ENCODE assay signal across 22 cellular contexts in genomic region chr5:73751254-73751914, GRCh38.
A peak's percentile ranks its signal among the peaks of the same experiment; 100 is the strongest.
DNase-seq lines count a peak whose midpoint lies in the region; ATAC-seq and TF ChIP-seq lines count a peak whose summit lies in the region.
"Had no signal": no experiment of that assay in that cellular context is flagged by ENCODE, and none has a peak within 500 bp of the region (broad histone marks: within the 10 kb centered on the region; RNA-seq: fewer than 3 reads in every experiment).

No MANE protein-coding gene starts in this region.

- H3K4me1 Mint-ChIP-seq in MCF 10A (ENCODE audit: insufficient read depth, unreplicated experiment): peaks cover 16% of the 10 kb centered on the region
- H3K4me1 Mint-ChIP-seq in T-helper 17 cell: peaks cover 2% of the 10 kb centered on the region

- no TSS peak for BruUV-seq in MCF 10A (replicated peaks; lab: Mats Ljungman, UMichigan)
- BruUV-seq in mammary epithelial cell (replicated peaks; lab: Mats Ljungman, UMichigan): no TSS peak

- H3K9me3 ChIP-seq in mammary epithelial cell (replicated peaks; ENCODE audit: insufficient read depth, low read length) (no peaks in the 10 kb centered on the region), SJCRH30 (replicated peaks) (no peaks in the 10 kb centered on the region), T-helper 17 cell (ENCODE audit: control insufficient read depth, low read length, poor library complexity, severe bottlenecking) (no peaks in the 10 kb centered on the region), vagina (no peaks in the 10 kb centered on the region)
- H3K9me3 ChIP-seq: esophagus squamous epithelium, mucosa of descending colon, neutrophil had no signal

- CTCF ChIA-PET in MCF 10A (lab: Yijun Ruan, JAX) (interaction anchor here (1.6 kb wide), 1 partner anchor 40 kb away, joined by 3 read pairs; no protein-coding TSS in a partner anchor), mammary epithelial cell (lab: Charles Lee; ENCODE audit: low non-redundant PET) (no interaction called here)

- ATAC-seq in HG03108 (IDR thresholded peaks at IDR 0.05; ENCODE audit: unreplicated experiment) (peak; percentile 60), HG02884 (IDR thresholded peaks at IDR 0.05; ENCODE audit: unreplicated experiment) (no peak), T-helper 17 cell (no peak)
- ATAC-seq: activated T-cell treated with anti-CD3 and anti-CD28 coated beads, Interleukin-2, amount 50 U/mL, for 4 hours; left cardiac atrium; mucosa of descending colon; Right ventricle myocardium inferior had no signal

- in situ Hi-C loops in mammary epithelial cell (cut with MboI; ENCODE audit: low sequenced_read_pairs in 2 of 2): no loop called here

- H3K4me3 Mint-ChIP-seq in MCF 10A (ENCODE audit: unreplicated experiment): no peak overlapping the region
- H3K4me3 Mint-ChIP-seq in T-helper 17 cell: no peak overlapping the region
- H3K4me3 Mint-ChIP-seq: activated naive CD4-positive, alpha-beta T cell treated with anti-CD3 and anti-CD28 coated beads for 36 hours; activated T-cell treated with anti-CD3 and anti-CD28 coated beads, Interleukin-2, amount 50 U/mL, for 4 hours had no signal

- intact Hi-C loops in MCF 10A (cut with micrococcal nuclease) (no loop called here), mammary epithelial cell (cut with micrococcal nuclease) (no loop called here), vagina (cut with DNase I) (no loop called here)

- H3K27ac Mint-ChIP-seq in MCF 10A (ENCODE audit: low read depth, unreplicated experiment) (peak overlapping the region; percentile 17), T-helper 17 cell (no peak overlapping the region)
- H3K27ac Mint-ChIP-seq: activated naive CD4-positive, alpha-beta T cell treated with anti-CD3 and anti-CD28 coated beads for 36 hours had no signal

- POLR2A ChIA-PET in MCF 10A (lab: Yijun Ruan, JAX): interaction anchor here (0.9 kb wide), 1 partner anchor 9 kb away, joined by 3 read pairs; no protein-coding TSS in a partner anchor

- no peak overlapping the region for H3K4me3 ChIP-seq in mammary epithelial cell (replicated peaks in 1 of 3; ENCODE audit: insufficient read depth in 1 of 3, low read depth in 2 of 3, low read length in 3 of 3)
- H3K4me3 ChIP-seq in SJCRH30: peak overlapping the region; percentile 16
- H3K4me3 ChIP-seq in vagina: no peak overlapping the region
- H3K4me3 ChIP-seq: BLaER1 treated with 17β-estradiol and CSF1 and Interleukin-3, amounts not matched to agents 10 nM and 100 nM; esophagus squamous epithelium; mucosa of descending colon; smooth muscle cell had no signal

- no peaks in the 10 kb centered on the region for H3K4me1 ChIP-seq in mammary epithelial cell (ENCODE audit: insufficient read depth, low read length)
- peaks cover 9% of the 10 kb centered on the region; the same call in 1 of the 2 replicates for H3K4me1 ChIP-seq in SJCRH30
- H3K4me1 ChIP-seq in vagina: peaks cover 12% of the 10 kb centered on the region
- H3K4me1 ChIP-seq: BLaER1 treated with 17β-estradiol and CSF1 and Interleukin-3, amounts not matched to agents 10 nM and 100 nM had no signal

- H3K27ac ChIP-seq in mammary epithelial cell (ENCODE audit: insufficient read depth, low read depth, low read length) (no peak overlapping the region), SJCRH30 (peak overlapping the region; percentile 31), vagina (no peak overlapping the region)
- H3K27ac ChIP-seq: BLaER1 treated with 17β-estradiol and CSF1 and Interleukin-3, amounts not matched to agents 10 nM and 100 nM; esophagus squamous epithelium; neutrophil had no signal

- 88% methylated on average over 7 of the region's 7 CpGs for WGBS in mammary epithelial cell (ENCODE audit: low coverage, missing lambda C conversion rate)

- H3K27me3 ChIP-seq in mammary epithelial cell (ENCODE audit: insufficient read depth, low read length): no peaks in the 10 kb centered on the region
- H3K27me3 ChIP-seq in SJCRH30: no peaks in the 10 kb centered on the region
- no peaks in the 10 kb centered on the region for H3K27me3 ChIP-seq in vagina
- H3K27me3 ChIP-seq: BLaER1 treated with 17β-estradiol and CSF1 and Interleukin-3, amounts not matched to agents 10 nM and 100 nM; esophagus squamous epithelium had no signal

- no peaks in the 10 kb centered on the region for H4K20me1 ChIP-seq in mammary epithelial cell (ENCODE audit: insufficient read depth, low read length)
- H4K20me1 ChIP-seq: BLaER1 treated with 17β-estradiol and CSF1 and Interleukin-3, amounts not matched to agents 10 nM and 100 nM had no signal

- H3K36me3 Mint-ChIP-seq in MCF 10A (ENCODE audit: insufficient read depth, unreplicated experiment) (peaks cover 6% of the 10 kb centered on the region), T-helper 17 cell (ENCODE audit: low read depth) (no peaks in the 10 kb centered on the region)

- H3K9me3 Mint-ChIP-seq in MCF 10A (ENCODE audit: unreplicated experiment): peaks cover 8% of the 10 kb centered on the region
- H3K9me3 Mint-ChIP-seq: activated T-cell treated with anti-CD3 and anti-CD28 coated beads, Interleukin-2, amount 50 U/mL, for 4 hours had no signal

- no peaks in the 10 kb centered on the region for H3K27me3 Mint-ChIP-seq in MCF 10A (ENCODE audit: insufficient read depth, unreplicated experiment)
- peaks cover 36% of the 10 kb centered on the region for H3K27me3 Mint-ChIP-seq in T-helper 17 cell

- TF ChIP-seq POLR2A in vagina (IDR thresholded peaks at IDR 0.05): no peak

- H2AFZ ChIP-seq in mammary epithelial cell (ENCODE audit: low read depth, low read length): no peak overlapping the region

- peaks cover 11% of the 10 kb centered on the region for H3K36me3 ChIP-seq in mammary epithelial cell (ENCODE audit: insufficient read depth, low read length)
- no peaks in the 10 kb centered on the region for H3K36me3 ChIP-seq in SJCRH30
- no peaks in the 10 kb centered on the region for H3K36me3 ChIP-seq in vagina
- H3K36me3 ChIP-seq: BLaER1 treated with 17β-estradiol and CSF1 and Interleukin-3, amounts not matched to agents 10 nM and 100 nM; neutrophil had no signal

- H3K79me2 ChIP-seq in mammary epithelial cell (ENCODE audit: insufficient read depth, low read length): peaks cover 80% of the 10 kb centered on the region

- TF ChIP-seq CTCF in MCF 10A (IDR thresholded peaks at IDR 0.05; ENCODE audit: unreplicated experiment) (no peak), mammary epithelial cell (conservative IDR thresholded peaks at IDR 0.05 in 1 of 2, IDR thresholded peaks at IDR 0.05 in 1 of 2; ENCODE audit: extremely low read depth in 1 of 2, insufficient read depth in 1 of 2, low read depth in 1 of 2, low read length in 2 of 2) (no peak), vagina (IDR thresholded peaks at IDR 0.05) (no peak)

- H3K9ac ChIP-seq in mammary epithelial cell (ENCODE audit: insufficient read depth, low read length): no peak overlapping the region
- H3K9ac ChIP-seq: BLaER1 treated with 17β-estradiol and CSF1 and Interleukin-3, amounts not matched to agents 10 nM and 100 nM had no signal

- dilution Hi-C loops in mammary epithelial cell (cut with HindIII; ENCODE audit: low sequenced_read_pairs): no loop called here

- no peak overlapping the region for H3K4me2 ChIP-seq in mammary epithelial cell (ENCODE audit: insufficient read depth, low read depth, low read length)
- H3K4me2 ChIP-seq: BLaER1 treated with 17β-estradiol and CSF1 and Interleukin-3, amounts not matched to agents 10 nM and 100 nM; smooth muscle cell had no signal

- DNase-seq in MCF 10A (ENCODE audit: unreplicated experiment) (no peak), mammary epithelial cell (no peak), SJCRH30 (peak in 1 of 2 experiments; percentile 41), GM19238 (ENCODE audit: insufficient read length, low spot score) (no peak), T-helper 17 cell (no peak), vagina (ENCODE audit: extremely low spot score in 2 of 2) (no peak)
- DNase-seq: activated naive CD4-positive, alpha-beta T cell treated with anti-CD3 and anti-CD28 coated beads for 36 hours; activated T-cell treated with anti-CD3 and anti-CD28 coated beads, Interleukin-2, amount 50 U/mL, for 4 hours; effector memory CD4-positive, alpha-beta T cell; esophagus squamous epithelium; H7; left cardiac atrium; mucosa of descending colon; NCI-H1105; NCI-H524; stimulated activated CD4-positive, alpha-beta T cell treated with anti-CD3 and anti-CD28 coated beads, Interleukin-4, amount 100 ng/mL, for 24 hours had no signal
